ENCODE assay signal across 1 cellular context in the genomic region with DNA sequence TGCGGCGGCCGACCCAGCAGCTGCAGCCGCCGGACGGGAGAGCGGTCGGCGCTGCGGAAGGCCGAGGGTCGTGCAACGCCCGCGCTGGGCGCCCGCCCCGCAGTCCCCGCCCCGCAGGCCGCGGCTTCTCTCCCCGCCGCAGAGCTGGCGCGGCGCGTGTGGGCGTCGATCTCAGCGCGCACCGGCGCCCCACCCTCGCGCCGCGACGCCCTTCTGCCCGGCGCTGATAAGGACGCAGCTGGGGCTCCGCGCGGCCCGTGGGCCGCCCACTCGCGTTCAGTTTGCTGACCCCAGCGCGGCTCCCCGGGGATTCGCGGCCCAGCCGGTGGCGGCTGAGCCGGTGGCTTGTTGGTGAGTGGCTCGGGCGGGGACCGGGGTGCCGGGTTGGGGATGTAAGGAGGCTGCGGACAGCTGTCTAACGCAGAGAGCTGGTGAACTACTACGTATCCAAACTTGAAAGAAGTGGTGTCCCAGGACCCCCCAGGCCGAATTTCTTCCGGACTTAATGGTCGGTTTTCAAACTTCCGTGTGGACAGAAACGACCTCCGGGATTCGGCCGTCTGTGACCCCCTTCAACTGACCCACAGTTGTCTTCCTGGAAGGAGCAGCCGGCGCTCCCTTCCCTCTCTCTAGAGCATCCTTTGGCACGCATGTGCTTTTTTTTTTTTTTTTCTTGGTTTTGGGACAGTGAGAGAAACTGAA.
TF ChIP-seq lines count a peak whose summit lies in the region.

No MANE protein-coding gene starts in this region.

TF ChIP-seq in HEK293, 187 proteins besides CTCF, POLR2A, EP300 and RAD21 (continued from another document):
- no peak for TF ChIP-seq ZBTB20 (tag by site-specific recombination; IDR thresholded peaks at IDR 0.05)
- no peak for TF ChIP-seq ZNF791 (tag by site-specific recombination; IDR thresholded peaks at IDR 0.05)
- no peak for TF ChIP-seq MEIS1 (CRISPR knock-in tag; IDR thresholded peaks at IDR 0.05; ENCODE audit: borderline replicate concordance)
- no peak for TF ChIP-seq ZNF37A (tag by site-specific recombination; IDR thresholded peaks at IDR 0.05)
- no peak for TF ChIP-seq MYNN (tag by site-specific recombination; IDR thresholded peaks at IDR 0.05; ENCODE audit: borderline replicate concordance)
- no peak for TF ChIP-seq ZNF658 (tag by site-specific recombination; IDR thresholded peaks at IDR 0.05)
- no peak for TF ChIP-seq ZNF747 (tag by site-specific recombination; IDR thresholded peaks at IDR 0.05)
